In the genomic region with DNA sequence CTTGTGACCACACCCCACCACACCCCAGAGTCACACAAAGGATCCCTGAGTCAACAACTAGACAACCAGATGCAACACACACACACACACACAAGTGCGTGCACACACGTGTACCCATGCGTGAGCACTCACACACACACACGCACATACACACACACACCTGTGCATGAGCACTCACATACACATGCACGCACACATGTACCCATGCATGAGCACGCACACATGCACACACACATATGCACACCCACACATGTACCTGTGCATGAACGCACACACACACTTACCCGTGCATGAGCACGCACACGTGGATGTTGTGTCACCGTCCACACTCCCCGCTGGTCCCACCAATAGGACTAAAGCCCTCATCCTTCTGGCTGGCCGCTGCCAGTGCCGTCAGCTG, we compare ENCODE assay signal across 18 cellular contexts.
A peak's percentile ranks its signal among the peaks of the same experiment; 100 is the strongest.
DNase-seq lines count a peak whose midpoint lies in the region; FAIRE-seq and TF ChIP-seq lines count a peak whose summit lies in the region.
"Had no signal": no experiment of that assay in that cellular context is flagged by ENCODE, and none has a peak within 500 bp of the region (broad histone marks: within the 10 kb centered on the region; RNA-seq: fewer than 3 reads in every experiment).

No MANE protein-coding gene starts in this region.

- no peaks in the 10 kb centered on the region for H3K36me3 Mint-ChIP-seq in osteocyte (ENCODE audit: unreplicated experiment)
- H3K36me3 Mint-ChIP-seq: CD14-positive monocyte; CD4-positive, alpha-beta memory T cell; IgD-negative memory B cell had no signal

- FAIRE-seq in bronchial epithelial cell (lab: Jason Lieb, UNC), result peak; percentile 91
- FAIRE-seq: A549 had no signal

- peaks cover 9% of the 10 kb centered on the region for H3K9me3 Mint-ChIP-seq in osteocyte (ENCODE audit: unreplicated experiment)
- H3K9me3 Mint-ChIP-seq: CD4-positive, alpha-beta memory T cell; GM23338; HFFc6 had no signal

- H3K27me3 ChIP-seq in bronchial epithelial cell (ENCODE audit: control insufficient read depth, insufficient read depth, low read length), result no peaks in the 10 kb centered on the region
- H3K27me3 ChIP-seq: BLaER1 had no signal

- H3K4me1 Mint-ChIP-seq in osteocyte (ENCODE audit: unreplicated experiment), result no peaks in the 10 kb centered on the region
- H3K4me1 Mint-ChIP-seq: CD14-positive monocyte; CD4-positive, alpha-beta memory T cell; GM23338; IgD-negative memory B cell had no signal

- peak; percentile 52 for DNase-seq in activated effector memory CD4-positive, alpha-beta T cell treated with anti-CD3 and anti-CD28 coated beads, Interleukin-2, amount 50 U/mL, for 16 hours
- no peak for DNase-seq in activated effector memory CD4-positive, alpha-beta T cell treated with Interleukin-2 at 50 U/mL for 16 hours
- DNase-seq in bronchial epithelial cell (ENCODE audit: low read depth), result no peak
- peak; percentile 75 for DNase-seq in osteocyte (ENCODE audit: extremely low spot score, unreplicated experiment)
- no peak for DNase-seq in T1000 (lab: John Stamatoyannopoulos, UW)
- DNase-seq in activated CD4-positive, CD25-positive, alpha-beta regulatory T cell treated with anti-CD3 and anti-CD28 coated beads, Interleukin-2, amount 50 U/mL, for 72 hours, result no peak
- no peak for DNase-seq in DMS 273 treated with DMSO at 0.1 percent for 48 hours (lab: John Stamatoyannopoulos, UW)
- DNase-seq: CD4-positive, alpha-beta memory T cell; DMS79 treated with DMSO at 0.1 percent for 48 hours; GF-D8; H7; HFFc6; KBM-7 had no signal

- H3K27me3 Mint-ChIP-seq in osteocyte (ENCODE audit: unreplicated experiment), result no peaks in the 10 kb centered on the region

- no peaks in the 10 kb centered on the region for H3K36me3 ChIP-seq in bronchial epithelial cell (ENCODE audit: control insufficient read depth, insufficient read depth, low read length)
- H3K36me3 ChIP-seq: BLaER1 had no signal

- no peak overlapping the region for H3K4me3 Mint-ChIP-seq in osteocyte (ENCODE audit: unreplicated experiment)
- H3K4me3 Mint-ChIP-seq: CD14-positive monocyte; CD4-positive, alpha-beta memory T cell; GM23338; HFFc6; IgD-negative memory B cell had no signal

- H3K27ac Mint-ChIP-seq in osteocyte (ENCODE audit: unreplicated experiment), result no peak overlapping the region
- H3K27ac Mint-ChIP-seq: CD14-positive monocyte; CD4-positive, alpha-beta memory T cell; GM23338; HFFc6 had no signal

- no peak overlapping the region for H3K4me3 ChIP-seq in bronchial epithelial cell (ENCODE audit: low read depth, low read length)
- H3K4me3 ChIP-seq: A549, BLaER1, GM23338 had no signal

- TF ChIP-seq CTCF in bronchial epithelial cell (IDR thresholded peaks at IDR 0.05; ENCODE audit: insufficient read depth, low read length, severe bottlenecking) (no peak), osteocyte (IDR thresholded peaks at IDR 0.05) (no peak)

Comparison
In these comparisons a context has a peak if more than half of its experiments do, and no peak if none do; other contexts are left out.
1. DNase-seq: peak in activated effector memory CD4-positive, alpha-beta T cell treated with anti-CD3 and anti-CD28 coated beads, Interleukin-2, amount 50 U/mL, for 16 hours (single experiment) and osteocyte (single experiment); none in activated effector memory CD4-positive, alpha-beta T cell treated with Interleukin-2 at 50 U/mL for 16 hours (single experiment), bronchial epithelial cell (single experiment), T1000 (single experiment), activated CD4-positive, CD25-positive, alpha-beta regulatory T cell treated with anti-CD3 and anti-CD28 coated beads, Interleukin-2, amount 50 U/mL, for 72 hours (single experiment) and DMS 273 treated with DMSO at 0.1 percent for 48 hours (single experiment).